23 cellular contexts compared by ENCODE assay signal in genomic region chr10:15225511-15225910, GRCh38.
"Had no signal": no experiment of that assay in that cellular context is flagged by ENCODE, and none has a peak within 500 bp of the region (broad histone marks: within the 10 kb centered on the region; RNA-seq: fewer than 3 reads in every experiment).

No MANE protein-coding gene starts in this region.

- H3K36me3 ChIP-seq: neutrophil, right lobe of liver, tibial artery, upper lobe of left lung, uterus had no signal

- H3K9me3 ChIP-seq: heart left ventricle, neutrophil, psoas muscle, right lobe of liver, tibial artery, upper lobe of left lung, uterus had no signal

- H3K4me1 Mint-ChIP-seq: endodermal cell; stimulated activated memory B cell treated with anti-CD40 and anti-IgM and Interleukin-4, amounts not matched to agents 10 μg/mL and 1 μg/mL and 100 μg/mL, for 72 hours had no signal

- H3K27me3 Mint-ChIP-seq: stimulated activated naive CD8-positive, alpha-beta T cell treated with anti-CD3 and anti-CD28 coated beads, Interleukin-15, Interleukin-2, amounts not matched to agents 100 ng/mL and 50 ng/mL, for 24 hours had no signal

- H3K27me3 ChIP-seq: heart left ventricle, right lobe of liver, spleen, tibial artery, upper lobe of left lung, uterus had no signal

- ATAC-seq: heart left ventricle; left ventricle myocardium superior; psoas muscle; right lobe of liver; stimulated activated memory B cell treated with anti-CD40 and anti-IgM and Interleukin-4, amounts not matched to agents 10 μg/mL and 1 μg/mL and 100 μg/mL, for 72 hours had no signal

- DNase-seq: effector CD4-positive, alpha-beta T cell; endodermal cell; foreskin melanocyte; heart left ventricle; hippocampal formation; left colon; left ventricle myocardium superior; mesendoderm; naive B cell; psoas muscle; retina; right lobe of liver; spleen; stimulated activated CD4-positive, alpha-beta T cell treated with anti-CD3 and anti-CD28 coated beads, Interleukin-15, amount 100 ng/mL, for 24 hours; stimulated activated CD4-positive, alpha-beta T cell treated with anti-CD3 and anti-CD28 coated beads, Interleukin-1b, Interleukin-23, amount 100 ng/mL, for 48 hours; stimulated activated CD4-positive, alpha-beta T cell treated with anti-CD3 and anti-CD28 coated beads, Interleukin-4, amount 100 ng/mL, for 24 hours; tibial artery; upper lobe of left lung; uterus had no signal

- H3K27ac ChIP-seq: heart left ventricle, neutrophil, psoas muscle, right lobe of liver, spleen, tibial artery, upper lobe of left lung, uterus had no signal

- H3K36me3 Mint-ChIP-seq: stimulated activated memory B cell treated with anti-CD40 and anti-IgM and Interleukin-4, amounts not matched to agents 10 μg/mL and 1 μg/mL and 100 μg/mL, for 72 hours had no signal

- H3K9me3 Mint-ChIP-seq: endodermal cell had no signal

- H3K4me3 Mint-ChIP-seq: endodermal cell; naive B cell; stimulated activated memory B cell treated with anti-CD40 and anti-IgM and Interleukin-4, amounts not matched to agents 10 μg/mL and 1 μg/mL and 100 μg/mL, for 72 hours; stimulated activated naive CD8-positive, alpha-beta T cell treated with anti-CD3 and anti-CD28 coated beads, Interleukin-15, Interleukin-2, amounts not matched to agents 100 ng/mL and 50 ng/mL, for 24 hours had no signal

- H3K27ac Mint-ChIP-seq: endodermal cell; naive B cell; stimulated activated memory B cell treated with anti-CD40 and anti-IgM and Interleukin-4, amounts not matched to agents 10 μg/mL and 1 μg/mL and 100 μg/mL, for 72 hours; stimulated activated naive CD8-positive, alpha-beta T cell treated with anti-CD3 and anti-CD28 coated beads, Interleukin-15, Interleukin-2, amounts not matched to agents 100 ng/mL and 50 ng/mL, for 24 hours had no signal

- H3K4me3 ChIP-seq: heart left ventricle, lung, psoas muscle, right lobe of liver, spleen, tibial artery, upper lobe of left lung, uterus had no signal
